Comparison of ENCODE assay signal across 27 cellular contexts in genomic region chr12:108677381-108677780, GRCh38.
"Had no signal": no experiment of that assay in that cellular context is flagged by ENCODE, and none has a peak within 500 bp of the region (broad histone marks: within the 10 kb centered on the region; RNA-seq: fewer than 3 reads in every experiment).

No MANE protein-coding gene starts in this region.

- H3K9me3 Mint-ChIP-seq: activated CD4-positive, alpha-beta memory T cell treated with anti-CD3 and anti-CD28 coated beads for 36 hours; activated naive CD4-positive, alpha-beta T cell treated with anti-CD3 and anti-CD28 coated beads for 36 hours; activated naive CD8-positive, alpha-beta T cell treated with anti-CD3 and anti-CD28 coated beads, Interleukin-2, amount 10 ng/mL, durations not matched to agents 7 days and 5 days; effector memory CD8-positive, alpha-beta T cell; immature natural killer cell; naive thymus-derived CD8-positive, alpha-beta T cell; neural progenitor cell; stimulated activated effector memory CD8-positive, alpha-beta T cell treated with anti-CD3 and anti-CD28 coated beads, Interleukin-12 subunit alpha, Interleukin-12 subunit beta, amount 100 ng/mL, for 72 hours; stimulated activated naive CD8-positive, alpha-beta T cell treated with anti-CD3 and anti-CD28 coated beads, Interleukin-15, amount 100 ng/mL, for 72 hours; T-helper 1 cell treated with Interleukin-12 subunit alpha and Interleukin-12 subunit beta and Interleukin-4 antibody, amounts not matched to agents 30 μg/mL and 1 μg/mL, for 36 hours had no signal

- H3K4me3 Mint-ChIP-seq: activated CD4-positive, alpha-beta memory T cell treated with anti-CD3 and anti-CD28 coated beads for 36 hours; activated naive CD4-positive, alpha-beta T cell treated with anti-CD3 and anti-CD28 coated beads for 36 hours; effector memory CD8-positive, alpha-beta T cell; immature natural killer cell; naive thymus-derived CD8-positive, alpha-beta T cell; neural progenitor cell; stimulated activated effector memory CD8-positive, alpha-beta T cell treated with anti-CD3 and anti-CD28 coated beads, Interleukin-12 subunit alpha, Interleukin-12 subunit beta, amount 100 ng/mL, for 72 hours; T-helper 1 cell treated with Interleukin-12 subunit alpha and Interleukin-12 subunit beta and Interleukin-4 antibody, amounts not matched to agents 30 μg/mL and 1 μg/mL, for 36 hours had no signal

- H3K27me3 Mint-ChIP-seq: activated CD4-positive, alpha-beta memory T cell treated with anti-CD3 and anti-CD28 coated beads for 36 hours; activated naive CD8-positive, alpha-beta T cell treated with anti-CD3 and anti-CD28 coated beads, Interleukin-2, amount 10 ng/mL, durations not matched to agents 7 days and 5 days; effector memory CD8-positive, alpha-beta T cell; naive thymus-derived CD8-positive, alpha-beta T cell; stimulated activated naive CD8-positive, alpha-beta T cell treated with anti-CD3 and anti-CD28 coated beads, Interleukin-15, amount 100 ng/mL, for 72 hours had no signal

- DNase-seq: activated CD4-positive, alpha-beta memory T cell treated with anti-CD3 and anti-CD28 coated beads for 36 hours; activated CD4-positive, alpha-beta T cell treated with anti-CD3 and anti-CD28 coated beads for 48 hours; activated effector memory CD4-positive, alpha-beta T cell treated with Interleukin-2 at 50 U/mL for 16 hours; activated naive CD4-positive, alpha-beta T cell treated with anti-CD3 and anti-CD28 coated beads for 36 hours; activated naive CD8-positive, alpha-beta T cell treated with anti-CD3 and anti-CD28 coated beads, Interleukin-2, amount 10 ng/mL, durations not matched to agents 7 days and 5 days; activated T-cell treated with anti-CD3 and anti-CD28 coated beads, Interleukin-2, amount 50 U/mL, for 48 hours; body of pancreas; effector memory CD8-positive, alpha-beta T cell; immature natural killer cell; lower lobe of right lung; mesendoderm; mucosa of descending colon; naive thymus-derived CD8-positive, alpha-beta T cell; ovary; right cardiac atrium; small intestine; stimulated activated CD4-positive, alpha-beta T cell treated with anti-CD3 and anti-CD28 coated beads, Interleukin-2, amount 100 ng/mL, for 24 hours; stimulated activated naive CD8-positive, alpha-beta T cell treated with anti-CD3 and anti-CD28 coated beads, Interleukin-15, amount 100 ng/mL, for 72 hours; T1000; upper lobe of left lung had no signal

- H3K36me3 ChIP-seq: neural progenitor cell, ovary, prostate gland had no signal

- H3K9ac ChIP-seq: neural progenitor cell had no signal

- ATAC-seq: body of pancreas; effector memory CD8-positive, alpha-beta T cell; esophagus mucosa; left lobe of liver; mucosa of descending colon; naive thymus-derived CD8-positive, alpha-beta T cell had no signal

- H3K4me3 ChIP-seq: body of pancreas, lower lobe of right lung, mucosa of descending colon, neural progenitor cell, ovary, prostate gland, suprapubic skin, upper lobe of left lung had no signal

- H3K4me2 ChIP-seq: neural progenitor cell had no signal

- H3K9me3 ChIP-seq: body of pancreas, lower lobe of right lung, mucosa of descending colon, ovary, prostate gland, suprapubic skin, upper lobe of left lung had no signal

- H2AFZ ChIP-seq: neural progenitor cell had no signal

- H3K4me1 Mint-ChIP-seq: immature natural killer cell had no signal

- H3K27ac ChIP-seq: body of pancreas, lower lobe of right lung, neural progenitor cell, ovary, prostate gland, suprapubic skin, upper lobe of left lung had no signal

- H3K27ac Mint-ChIP-seq: activated CD4-positive, alpha-beta memory T cell treated with anti-CD3 and anti-CD28 coated beads for 36 hours; activated naive CD4-positive, alpha-beta T cell treated with anti-CD3 and anti-CD28 coated beads for 36 hours; activated naive CD8-positive, alpha-beta T cell treated with anti-CD3 and anti-CD28 coated beads, Interleukin-2, amount 10 ng/mL, durations not matched to agents 7 days and 5 days; effector memory CD8-positive, alpha-beta T cell; naive thymus-derived CD8-positive, alpha-beta T cell; neural progenitor cell; stimulated activated effector memory CD8-positive, alpha-beta T cell treated with anti-CD3 and anti-CD28 coated beads, Interleukin-12 subunit alpha, Interleukin-12 subunit beta, amount 100 ng/mL, for 72 hours; stimulated activated naive CD8-positive, alpha-beta T cell treated with anti-CD3 and anti-CD28 coated beads, Interleukin-15, amount 100 ng/mL, for 72 hours; T-helper 1 cell treated with Interleukin-12 subunit alpha and Interleukin-12 subunit beta and Interleukin-4 antibody, amounts not matched to agents 30 μg/mL and 1 μg/mL, for 36 hours had no signal

- H3K4me1 ChIP-seq: body of pancreas, lower lobe of right lung, prostate gland, suprapubic skin had no signal

- H3K27me3 ChIP-seq: body of pancreas, neural progenitor cell, ovary, suprapubic skin, upper lobe of left lung had no signal
